ENCODE assay signal across 10 cellular contexts in genomic region chr20:34415079-34415478, GRCh38. TPM values are rescaled to one million over a fixed set of nuclear protein-coding genes. Genes with fewer than 3 reads are reported as not detected.
DNase-seq lines count a peak whose midpoint lies in the region; ATAC-seq, FAIRE-seq and TF ChIP-seq lines count a peak whose summit lies in the region.
"Had no signal": no experiment of that assay in that cellular context is flagged by ENCODE, and none has a peak within 500 bp of the region (broad histone marks: within the 10 kb centered on the region; RNA-seq: fewer than 3 reads in every experiment).

No MANE protein-coding gene starts in this region.

- intact Hi-C loops in activated CD4-positive, alpha-beta memory T cell treated with anti-CD3 and anti-CD28 coated beads for 36 hours (cut with micrococcal nuclease): no loop called here
- intact Hi-C loops in psoas muscle (cut with DNase I): no loop called here

- POLR2A ChIA-PET in activated CD4-positive, alpha-beta memory T cell treated with anti-CD3 and anti-CD28 coated beads for 36 hours (lab: Charles Lee): no interaction called here
- POLR2A ChIA-PET in activated CD4-positive, alpha-beta memory T cell treated with anti-CD3 and anti-CD28 coated beads, Interleukin-2, amount 10 ng/mL, durations not matched to agents 7 days and 5 days (lab: Charles Lee): no interaction called here

- H3K36me3 ChIP-seq in psoas muscle (ENCODE audit: insufficient read depth in 1 of 2, low read depth in 1 of 2): peaks cover 0 to 95% of the 10 kb centered on the region in 2 donors
- peaks cover 89% of the 10 kb centered on the region for H3K36me3 ChIP-seq in endodermal cell (ENCODE audit: control insufficient read depth, insufficient read depth, low read length)

- H3K36me3 Mint-ChIP-seq in activated CD4-positive, alpha-beta memory T cell treated with anti-CD3 and anti-CD28 coated beads for 36 hours: peaks cover 16% of the 10 kb centered on the region
- H3K36me3 Mint-ChIP-seq in activated CD4-positive, alpha-beta memory T cell treated with anti-CD3 and anti-CD28 coated beads, Interleukin-2, amount 10 ng/mL, durations not matched to agents 7 days and 5 days (ENCODE audit: low read depth): peaks cover 40% of the 10 kb centered on the region
- H3K36me3 Mint-ChIP-seq in activated T-helper 17 cell treated with anti-CD3 and anti-CD28 coated beads, Interleukin-2, amount 50 U/mL, for 72 hours (ENCODE audit: low read depth): peaks cover 97% of the 10 kb centered on the region
- H3K36me3 Mint-ChIP-seq in endodermal cell (ENCODE audit: low read depth): peaks cover 86% of the 10 kb centered on the region

- no peak overlapping the region for H3K4me3 Mint-ChIP-seq in activated CD4-positive, alpha-beta memory T cell treated with anti-CD3 and anti-CD28 coated beads for 36 hours
- no peak overlapping the region for H3K4me3 Mint-ChIP-seq in activated CD4-positive, alpha-beta memory T cell treated with anti-CD3 and anti-CD28 coated beads, Interleukin-2, amount 10 ng/mL, durations not matched to agents 7 days and 5 days
- no peak overlapping the region for H3K4me3 Mint-ChIP-seq in activated T-helper 17 cell treated with anti-CD3 and anti-CD28 coated beads, Interleukin-2, amount 50 U/mL, for 72 hours
- no peak overlapping the region for H3K4me3 Mint-ChIP-seq in endodermal cell

- peaks cover 13% of the 10 kb centered on the region for H3K4me1 ChIP-seq in psoas muscle
- peaks cover 4% of the 10 kb centered on the region for H3K4me1 ChIP-seq in endodermal cell (ENCODE audit: control insufficient read depth, insufficient read depth, low read length)

- H3K4me1 Mint-ChIP-seq in activated CD4-positive, alpha-beta memory T cell treated with anti-CD3 and anti-CD28 coated beads for 36 hours (ENCODE audit: low read depth): peaks cover 19% of the 10 kb centered on the region
- H3K4me1 Mint-ChIP-seq in activated CD4-positive, alpha-beta memory T cell treated with anti-CD3 and anti-CD28 coated beads, Interleukin-2, amount 10 ng/mL, durations not matched to agents 7 days and 5 days: peaks cover 21% of the 10 kb centered on the region
- peaks cover 9% of the 10 kb centered on the region for H3K4me1 Mint-ChIP-seq in activated T-helper 17 cell treated with anti-CD3 and anti-CD28 coated beads, Interleukin-2, amount 50 U/mL, for 72 hours
- H3K4me1 Mint-ChIP-seq in endodermal cell: no peaks in the 10 kb centered on the region

- CTCF ChIA-PET in activated CD4-positive, alpha-beta memory T cell treated with anti-CD3 and anti-CD28 coated beads for 36 hours (lab: Charles Lee): interaction anchor here (1.0 to 3.3 kb wide), 3 partner anchors 9 to 103 kb away, joined by 3 to 23 read pairs (median 3); no protein-coding TSS in a partner anchor
- CTCF ChIA-PET in activated CD4-positive, alpha-beta memory T cell treated with anti-CD3 and anti-CD28 coated beads, Interleukin-2, amount 10 ng/mL, durations not matched to agents 7 days and 5 days (lab: Charles Lee): interaction anchor here (1.0 to 2.5 kb wide), 2 partner anchors 102 to 355 kb away, joined by 3 to 10 read pairs; no protein-coding TSS in a partner anchor

- no peaks in the 10 kb centered on the region for H3K27me3 ChIP-seq in psoas muscle (ENCODE audit: insufficient read depth in 3 of 3, low read length in 2 of 3)
- no peaks in the 10 kb centered on the region for H3K27me3 ChIP-seq in endodermal cell (ENCODE audit: control insufficient read depth, insufficient read depth, low read length, poor library complexity, severe bottlenecking)

- H3K27ac ChIP-seq in psoas muscle (peak overlapping the region; percentile 60), endodermal cell (ENCODE audit: low read depth, low read length) (no peak overlapping the region)

- no peak overlapping the region for H3K4me3 ChIP-seq in psoas muscle
- no peak overlapping the region for H3K4me3 ChIP-seq in endodermal cell (ENCODE audit: low read length)

- TF ChIP-seq POLR2A in H54 (IDR thresholded peaks at IDR 0.05; ENCODE audit: low read depth, low read length): no peak

- H3K9me3 ChIP-seq in psoas muscle: no peaks in the 10 kb centered on the region
- no peaks in the 10 kb centered on the region for H3K9me3 ChIP-seq in endodermal cell (ENCODE audit: control insufficient read depth, low read length)

- H3K27me3 Mint-ChIP-seq in activated CD4-positive, alpha-beta memory T cell treated with anti-CD3 and anti-CD28 coated beads for 36 hours: no peaks in the 10 kb centered on the region
- no peaks in the 10 kb centered on the region for H3K27me3 Mint-ChIP-seq in activated CD4-positive, alpha-beta memory T cell treated with anti-CD3 and anti-CD28 coated beads, Interleukin-2, amount 10 ng/mL, durations not matched to agents 7 days and 5 days
- no peaks in the 10 kb centered on the region for H3K27me3 Mint-ChIP-seq in activated T-helper 17 cell treated with anti-CD3 and anti-CD28 coated beads, Interleukin-2, amount 50 U/mL, for 72 hours
- H3K27me3 Mint-ChIP-seq in endodermal cell (ENCODE audit: insufficient read depth): no peaks in the 10 kb centered on the region

- WGBS in psoas muscle, 3 donors: 77 to 81% (median 78%) methylated on average over 3 of the region's 3 CpGs
- 94 to 100% methylated on average over 3 of the region's 3 CpGs for WGBS in endodermal cell (ENCODE audit: insufficient coverage in 1 of 2, insufficient read length in 1 of 2), 2 experiments

- no peak overlapping the region for H3K9ac ChIP-seq in endodermal cell (ENCODE audit: extremely low read depth, low read length, poor library complexity, severe bottlenecking)

- no peaks in the 10 kb centered on the region for H3K9me3 Mint-ChIP-seq in activated CD4-positive, alpha-beta memory T cell treated with anti-CD3 and anti-CD28 coated beads for 36 hours
- no peaks in the 10 kb centered on the region for H3K9me3 Mint-ChIP-seq in activated CD4-positive, alpha-beta memory T cell treated with anti-CD3 and anti-CD28 coated beads, Interleukin-2, amount 10 ng/mL, durations not matched to agents 7 days and 5 days
- no peaks in the 10 kb centered on the region for H3K9me3 Mint-ChIP-seq in activated T-helper 17 cell treated with anti-CD3 and anti-CD28 coated beads, Interleukin-2, amount 50 U/mL, for 72 hours
- no peaks in the 10 kb centered on the region for H3K9me3 Mint-ChIP-seq in endodermal cell

- H3K27ac Mint-ChIP-seq in activated CD4-positive, alpha-beta memory T cell treated with anti-CD3 and anti-CD28 coated beads for 36 hours: peak overlapping the region; percentile 3
- no peak overlapping the region for H3K27ac Mint-ChIP-seq in activated CD4-positive, alpha-beta memory T cell treated with anti-CD3 and anti-CD28 coated beads, Interleukin-2, amount 10 ng/mL, durations not matched to agents 7 days and 5 days
- peak overlapping the region; percentile 63 for H3K27ac Mint-ChIP-seq in activated T-helper 17 cell treated with anti-CD3 and anti-CD28 coated beads, Interleukin-2, amount 50 U/mL, for 72 hours
- H3K27ac Mint-ChIP-seq in endodermal cell: no peak overlapping the region

- DNase-seq in activated CD4-positive, alpha-beta memory T cell treated with anti-CD3 and anti-CD28 coated beads for 36 hours: no peak
- DNase-seq in activated CD4-positive, alpha-beta memory T cell treated with anti-CD3 and anti-CD28 coated beads, Interleukin-2, amount 10 ng/mL, durations not matched to agents 7 days and 5 days: no peak
- DNase-seq in psoas muscle (no peak), endodermal cell (no peak), H54 (ENCODE audit: insufficient read length, low spot score) (no peak)
- DNase-seq: islet precursor cell, NCI-H446 treated with DMSO at 0.1 percent for 48 hours had no signal

- no peak for FAIRE-seq in H54 (lab: Jason Lieb, UNC)

- ATAC-seq in HG03280 (IDR thresholded peaks at IDR 0.05; ENCODE audit: unreplicated experiment) (peak; percentile 48), psoas muscle (peak; percentile 79 to 91 (median 90)), GM21381 (IDR thresholded peaks at IDR 0.05; ENCODE audit: unreplicated experiment) (no peak)
- ATAC-seq in activated T-helper 17 cell treated with anti-CD3 and anti-CD28 coated beads, Interleukin-2, amount 50 U/mL, for 72 hours (replicated peaks): no peak

- TF ChIP-seq CTCF in psoas muscle (IDR thresholded peaks at IDR 0.05) (no peak), endodermal cell (conservative IDR thresholded peaks at IDR 0.05) (no peak)

RNA-seq across cellular contexts. Expression of gene ITCH, which starts 52.0 kb away (rescaled TPM):
- total RNA-seq in activated CD4-positive, alpha-beta memory T cell treated with anti-CD3 and anti-CD28 coated beads for 36 hours: 10 to 100 TPM; 42.3 to 45.2 TPM
- 10 to 100 TPM; 55.5 to 56.7 TPM for total RNA-seq in activated CD4-positive, alpha-beta memory T cell treated with anti-CD3 and anti-CD28 coated beads, Interleukin-2, amount 10 ng/mL, durations not matched to agents 7 days and 5 days
- 10 to 100 TPM; 30.5 to 34.4 TPM for total RNA-seq in activated T-helper 17 cell treated with anti-CD3 and anti-CD28 coated beads, Interleukin-2, amount 50 U/mL, for 72 hours
- 10 to 100 TPM; 36.9 to 50.3 (median 41.7) TPM for total RNA-seq in psoas muscle
- polyA plus RNA-seq in psoas muscle: 10 to 100 TPM; 10.1 to 35.1 (median 14.4) TPM
- total RNA-seq in endodermal cell: 10 to 100 TPM; 65.1 to 84.4 TPM
- 39.3 TPM for polyA plus RNA-seq in endodermal cell (2013, experiment 1 of 2)
- polyA plus RNA-seq in endodermal cell (2013, experiment 2 of 2): 37.1 TPM

Comparison
In these comparisons a context has a peak if more than half of its experiments do, and no peak if none do; other contexts are left out.
1. H3K27ac Mint-ChIP-seq: peak in activated CD4-positive, alpha-beta memory T cell treated with anti-CD3 and anti-CD28 coated beads for 36 hours (single experiment) and activated T-helper 17 cell treated with anti-CD3 and anti-CD28 coated beads, Interleukin-2, amount 50 U/mL, for 72 hours (single experiment); none in activated CD4-positive, alpha-beta memory T cell treated with anti-CD3 and anti-CD28 coated beads, Interleukin-2, amount 10 ng/mL, durations not matched to agents 7 days and 5 days (single experiment) and endodermal cell (single experiment).
2. ATAC-seq: peak in HG03280 (single experiment) and psoas muscle (4 of 4); none in activated T-helper 17 cell treated with anti-CD3 and anti-CD28 coated beads, Interleukin-2, amount 50 U/mL, for 72 hours (single experiment) and GM21381 (single experiment).